In the genomic region with DNA sequence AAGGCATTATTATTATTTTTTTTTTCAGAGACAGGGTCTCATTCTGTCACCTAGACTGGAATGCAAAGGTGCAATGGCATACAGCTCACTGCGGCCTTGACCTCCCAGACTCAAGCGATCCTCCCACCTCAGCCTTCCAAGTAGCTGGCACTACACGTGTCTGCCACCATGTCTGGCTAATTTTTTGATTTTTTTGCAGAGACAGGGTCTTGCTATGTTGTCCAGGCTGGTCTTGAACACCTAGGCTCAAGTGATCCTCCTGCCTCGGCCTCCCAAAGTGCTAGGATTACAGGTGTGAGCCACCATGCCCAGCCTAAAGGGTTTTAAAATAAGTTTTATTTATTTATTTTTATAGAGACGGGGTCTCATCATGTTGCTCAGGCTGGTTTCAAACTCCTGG, we compare ENCODE assay signal across 29 cellular contexts.
"Had no signal": no experiment of that assay in that cellular context is flagged by ENCODE, and none has a peak within 500 bp of the region (broad histone marks: within the 10 kb centered on the region; RNA-seq: fewer than 3 reads in every experiment).

No MANE protein-coding gene starts in this region.

- H3K4me2 ChIP-seq: hepatocyte, neural progenitor cell had no signal

- H2AFZ ChIP-seq: hepatocyte, neural progenitor cell had no signal

- H3K4me3 Mint-ChIP-seq: endodermal cell; naive thymus-derived CD4-positive, alpha-beta T cell; nephron; neural progenitor cell; stimulated activated naive B cell treated with anti-CD40 and anti-IgM and Interleukin-4, amounts not matched to agents 10 μg/mL and 1 μg/mL and 100 μg/mL, for 72 hours; stimulated activated naive CD8-positive, alpha-beta T cell treated with anti-CD3 and anti-CD28 coated beads, Interleukin-15, Interleukin-2, amounts not matched to agents 100 ng/mL and 50 ng/mL, for 24 hours had no signal

- DNase-seq: dorsolateral prefrontal cortex; effector CD4-positive, alpha-beta T cell; endodermal cell; foreskin keratinocyte; heart left ventricle; left cardiac atrium; left lung; mesendoderm; midbrain; naive thymus-derived CD4-positive, alpha-beta T cell; psoas muscle; right cardiac atrium; spleen; stimulated activated CD4-positive, alpha-beta T cell treated with anti-CD3 and anti-CD28 coated beads, Interleukin-4, amount 100 ng/mL, for 4 hours; stimulated activated naive B cell treated with anti-CD40 and anti-IgM and Interleukin-4, amounts not matched to agents 10 μg/mL and 1 μg/mL and 100 μg/mL, for 72 hours; upper lobe of left lung had no signal

- H3K4me1 ChIP-seq: neural progenitor cell, psoas muscle, upper lobe of left lung had no signal

- H3K27me3 ChIP-seq: dorsolateral prefrontal cortex, foreskin keratinocyte, gastroesophageal sphincter, heart left ventricle, hepatocyte, left lung, neural progenitor cell, spleen, tibial nerve, upper lobe of left lung had no signal

- H3K4me3 ChIP-seq: dorsolateral prefrontal cortex, gastroesophageal sphincter, heart left ventricle, hepatocyte, left lung, neural progenitor cell, psoas muscle, skin epidermis, thoracic aorta, tibial nerve, upper lobe of left lung had no signal

- H3K9ac ChIP-seq: neural progenitor cell had no signal

- H3K27me3 Mint-ChIP-seq: naive thymus-derived CD4-positive, alpha-beta T cell; stimulated activated naive B cell treated with anti-CD40 and anti-IgM and Interleukin-4, amounts not matched to agents 10 μg/mL and 1 μg/mL and 100 μg/mL, for 72 hours; stimulated activated naive CD8-positive, alpha-beta T cell treated with anti-CD3 and anti-CD28 coated beads, Interleukin-15, Interleukin-2, amounts not matched to agents 100 ng/mL and 50 ng/mL, for 24 hours had no signal

- H3K79me2 ChIP-seq: hepatocyte had no signal

- H3K27ac ChIP-seq: dorsolateral prefrontal cortex, epithelial cell of prostate, foreskin keratinocyte, gastroesophageal sphincter, heart left ventricle, hepatocyte, left lung, neural progenitor cell, psoas muscle, skin epidermis, thoracic aorta, upper lobe of left lung had no signal

- H3K9me3 Mint-ChIP-seq: endodermal cell; naive thymus-derived CD4-positive, alpha-beta T cell; nephron; neural progenitor cell; stimulated activated naive B cell treated with anti-CD40 and anti-IgM and Interleukin-4, amounts not matched to agents 10 μg/mL and 1 μg/mL and 100 μg/mL, for 72 hours; stimulated activated naive CD8-positive, alpha-beta T cell treated with anti-CD3 and anti-CD28 coated beads, Interleukin-15, Interleukin-2, amounts not matched to agents 100 ng/mL and 50 ng/mL, for 24 hours had no signal

- H3K4me1 Mint-ChIP-seq: endodermal cell, nephron, neural progenitor cell had no signal

- H3K9me3 ChIP-seq: gastroesophageal sphincter, heart left ventricle, left lung, psoas muscle, spleen, thoracic aorta, tibial nerve, upper lobe of left lung had no signal

- H3K27ac Mint-ChIP-seq: endodermal cell; naive thymus-derived CD4-positive, alpha-beta T cell; nephron; neural progenitor cell; stimulated activated naive CD8-positive, alpha-beta T cell treated with anti-CD3 and anti-CD28 coated beads, Interleukin-15, Interleukin-2, amounts not matched to agents 100 ng/mL and 50 ng/mL, for 24 hours had no signal

- FAIRE-seq: colon, islet of Langerhans, urothelium cell line had no signal

- ATAC-seq: esophagus mucosa; foreskin keratinocyte; gastroesophageal sphincter; heart left ventricle; left cardiac atrium; left lung; psoas muscle; right cardiac atrium; stimulated activated naive B cell treated with anti-CD40 and anti-IgM and Interleukin-4, amounts not matched to agents 10 μg/mL and 1 μg/mL and 100 μg/mL, for 72 hours had no signal
